ENCODE assay signal across 18 cellular contexts in genomic region chr10:26835025-26835424, GRCh38. TPM values are rescaled to one million over a fixed set of nuclear protein-coding genes. Genes with fewer than 3 reads are reported as not detected.
DNase-seq lines count a peak whose midpoint lies in the region; ATAC-seq, FAIRE-seq and TF ChIP-seq lines count a peak whose summit lies in the region.
"Had no signal": no experiment of that assay in that cellular context is flagged by ENCODE, and none has a peak within 500 bp of the region (broad histone marks: within the 10 kb centered on the region; RNA-seq: fewer than 3 reads in every experiment).

No MANE protein-coding gene starts in this region.

- H3K27me3 Mint-ChIP-seq in CD4-positive, alpha-beta memory T cell = no peaks in the 10 kb centered on the region
- H3K27me3 Mint-ChIP-seq in activated B cell treated with CpG ODN at 0.5 μM for 24 hours = no peaks in the 10 kb centered on the region
- H3K27me3 Mint-ChIP-seq: IgD-negative memory B cell had no signal

- intact Hi-C loops in CD4-positive, alpha-beta memory T cell (cut with micrococcal nuclease) = no loop called here
- intact Hi-C loops in activated B cell treated with CpG ODN at 0.5 μM for 24 hours (cut with micrococcal nuclease) = no loop called here

- peak overlapping the region; percentile 79 for H3K4ac ChIP-seq in trophoblast cell (ENCODE audit: low read depth, low read length)

- H3K36me3 Mint-ChIP-seq in activated naive CD4-positive, alpha-beta T cell treated with anti-CD3 and anti-CD28 coated beads, Interleukin-2, amount 50 U/mL, for 72 hours = peaks cover 4 to 39% of the 10 kb centered on the region in 2 donors
- H3K36me3 Mint-ChIP-seq in CD4-positive, alpha-beta memory T cell = peaks cover 25 to 26% of the 10 kb centered on the region in 2 donors
- H3K36me3 Mint-ChIP-seq in activated B cell treated with CpG ODN at 0.5 μM for 24 hours (ENCODE audit: low read depth) = peaks cover 46% of the 10 kb centered on the region

- no peak overlapping the region for H3K9ac ChIP-seq in trophoblast cell (ENCODE audit: low read length)
- H3K9ac ChIP-seq: GM23248 had no signal

- CTCF ChIA-PET in CD4-positive, alpha-beta memory T cell (lab: Charles Lee; ENCODE audit: partially characterized antibody) = no interaction called here
- CTCF ChIA-PET in activated B cell treated with CpG ODN at 0.5 μM for 24 hours (lab: Charles Lee) (no interaction called here), HEK293T (lab: Yijun Ruan, JAX) (no interaction called here)

- DNase-seq in activated naive CD4-positive, alpha-beta T cell treated with anti-CD3 and anti-CD28 coated beads, Interleukin-2, amount 50 U/mL, for 72 hours (ENCODE audit: low spot score in 2 of 2) = no peak
- DNase-seq in activated naive CD4-positive, alpha-beta T cell treated with Interleukin-2 at 50 U/mL for 16 hours = no peak
- DNase-seq in CD4-positive, alpha-beta memory T cell = no peak
- DNase-seq in activated B cell treated with CpG ODN at 0.5 μM for 24 hours (no peak), trophoblast cell (no peak), small intestine (no peak), HEK293T (ENCODE audit: extremely low spot score) (no peak), HuH-7 (ENCODE audit: low spot score) (no peak)
- DNase-seq: BE2C, Calu3, DMS 273 treated with DMSO at 0.1 percent for 48 hours, GM23248 had no signal

- no peak overlapping the region for H2AFZ ChIP-seq in trophoblast cell (ENCODE audit: insufficient read depth, low read length, poor library complexity)
- H2AFZ ChIP-seq: GM23248 had no signal

- H4K12ac ChIP-seq in trophoblast cell (ENCODE audit: low read depth, low read length) = no peak overlapping the region

- H2AK5ac ChIP-seq in trophoblast cell (ENCODE audit: low read length) = no peak overlapping the region

- no peaks in the 10 kb centered on the region for H3K9me3 ChIP-seq in CD4-positive, alpha-beta memory T cell (ENCODE audit: control insufficient read depth in 1 of 2, low read length in 2 of 2)
- H3K9me3 ChIP-seq in trophoblast cell (ENCODE audit: insufficient read depth, low read depth, low read length) (no peaks in the 10 kb centered on the region), small intestine (ENCODE audit: control insufficient read depth, low read depth) (no peaks in the 10 kb centered on the region)
- H3K9me3 ChIP-seq: A549, BE2C had no signal

- no peaks in the 10 kb centered on the region for H3K27me3 ChIP-seq in CD4-positive, alpha-beta memory T cell (ENCODE audit: insufficient read depth, low read length)
- H3K27me3 ChIP-seq in trophoblast cell (ENCODE audit: insufficient read depth, low read length) (no peaks in the 10 kb centered on the region), small intestine (ENCODE audit: control insufficient read depth in 2 of 2, insufficient read depth in 2 of 2, low read length in 2 of 2) (no peaks in the 10 kb centered on the region)
- H3K27me3 ChIP-seq: BE2C had no signal

- H3K36me3 ChIP-seq in CD4-positive, alpha-beta memory T cell (ENCODE audit: insufficient read depth, low read length) = no peaks in the 10 kb centered on the region
- H3K36me3 ChIP-seq in trophoblast cell (ENCODE audit: control insufficient read depth in 1 of 2, insufficient read depth in 2 of 2, low read length in 2 of 2) (peaks cover 0 to 3% of the 10 kb centered on the region in 2 experiments), small intestine (ENCODE audit: control insufficient read depth in 2 of 2, insufficient read depth in 2 of 2, low read length in 2 of 2) (no peaks in the 10 kb centered on the region)
- H3K36me3 ChIP-seq: BE2C had no signal

- H3K27ac Mint-ChIP-seq in activated naive CD4-positive, alpha-beta T cell treated with anti-CD3 and anti-CD28 coated beads, Interleukin-2, amount 50 U/mL, for 72 hours = peak overlapping the region in 1 of 2 donors; percentile 25
- H3K27ac Mint-ChIP-seq in CD4-positive, alpha-beta memory T cell = peak overlapping the region in 1 of 7 donors; percentile 2
- H3K27ac Mint-ChIP-seq in activated B cell treated with CpG ODN at 0.5 μM for 24 hours = peak overlapping the region; percentile 32

- H2BK5ac ChIP-seq in trophoblast cell (ENCODE audit: low read depth, low read length, poor library complexity) = no peak overlapping the region

- H3K4me1 ChIP-seq in CD4-positive, alpha-beta memory T cell (ENCODE audit: insufficient read depth, low read length) = peaks cover 42% of the 10 kb centered on the region
- peaks cover 0 to 3% of the 10 kb centered on the region in 2 experiments for H3K4me1 ChIP-seq in trophoblast cell (ENCODE audit: control insufficient read depth in 1 of 2, insufficient read depth in 2 of 2, low read length in 2 of 2)
- H3K4me1 ChIP-seq in small intestine (ENCODE audit: control insufficient read depth in 2 of 2, insufficient read depth in 1 of 2, low read depth in 1 of 2, low read length in 1 of 2) = peaks cover 0 to 1% of the 10 kb centered on the region in 2 donors
- H3K4me1 ChIP-seq: A549, BE2C had no signal

- H3K23ac ChIP-seq in trophoblast cell (ENCODE audit: low read length) = no peak overlapping the region

- no peak for FAIRE-seq in small intestine (lab: Jason Lieb, UNC)
- FAIRE-seq: A549, GM18507, H54 had no signal

- no peak overlapping the region for H2BK12ac ChIP-seq in trophoblast cell (ENCODE audit: low read length)

- H3K14ac ChIP-seq in trophoblast cell (ENCODE audit: low read length) = no peak overlapping the region

- H3K79me2 ChIP-seq in trophoblast cell (ENCODE audit: control insufficient read depth, insufficient read depth, low read length, poor library complexity) = peaks cover 10% of the 10 kb centered on the region

- peak; percentile 47 to 81 for ATAC-seq in activated naive CD4-positive, alpha-beta T cell treated with anti-CD3 and anti-CD28 coated beads, Interleukin-2, amount 50 U/mL, for 72 hours
- ATAC-seq in activated B cell treated with CpG ODN at 0.5 μM for 24 hours (ENCODE audit: low read depth) = no peak
- ATAC-seq: A549, HCT116 had no signal

- no peak overlapping the region for H4K91ac ChIP-seq in trophoblast cell (ENCODE audit: low read depth, low read length)

- peaks cover 0 to 10% of the 10 kb centered on the region in 2 donors for H3K9me3 Mint-ChIP-seq in activated naive CD4-positive, alpha-beta T cell treated with anti-CD3 and anti-CD28 coated beads, Interleukin-2, amount 50 U/mL, for 72 hours
- H3K9me3 Mint-ChIP-seq in CD4-positive, alpha-beta memory T cell = peaks cover 0 to 5% (median 0%) of the 10 kb centered on the region in 8 donors
- peaks cover 3% of the 10 kb centered on the region for H3K9me3 Mint-ChIP-seq in activated B cell treated with CpG ODN at 0.5 μM for 24 hours
- H3K9me3 Mint-ChIP-seq: IgD-negative memory B cell had no signal

- no peak overlapping the region for H2BK120ac ChIP-seq in trophoblast cell (ENCODE audit: insufficient read depth, low read length, poor library complexity)

- WGBS in trophoblast cell (ENCODE audit: extremely low coverage, insufficient coverage, insufficient read length) = no CpG with 5 or more reads among the region's 2 CpGs
- WGBS in small intestine, 3 donors = 96 to 98% (median 98%) methylated on average over 2 of the region's 2 CpGs

- no peak overlapping the region for H3K18ac ChIP-seq in trophoblast cell (ENCODE audit: low read length)

- POLR2A ChIA-PET in CD4-positive, alpha-beta memory T cell (lab: Charles Lee; ENCODE audit: partially characterized antibody) = no interaction called here
- POLR2A ChIA-PET in activated B cell treated with CpG ODN at 0.5 μM for 24 hours (lab: Charles Lee) = interaction anchor here (0.7 kb wide), 1 partner anchor 137 kb away, joined by 5 read pairs; no protein-coding TSS in a partner anchor
- POLR2A ChIA-PET in HEK293T (lab: Yijun Ruan, JAX) = no interaction called here

- H4K8ac ChIP-seq in trophoblast cell (ENCODE audit: low read depth, low read length) = no peak overlapping the region

- H3K4me3 Mint-ChIP-seq in CD4-positive, alpha-beta memory T cell = peak overlapping the region in 5 of 8 donors; percentile 5 to 60 (median 12)
- H3K4me3 Mint-ChIP-seq in activated B cell treated with CpG ODN at 0.5 μM for 24 hours = no peak overlapping the region

- H3K4me1 Mint-ChIP-seq in CD4-positive, alpha-beta memory T cell = peaks cover 43 to 83% (median 66%) of the 10 kb centered on the region in 4 donors
- peaks cover 79% of the 10 kb centered on the region for H3K4me1 Mint-ChIP-seq in activated B cell treated with CpG ODN at 0.5 μM for 24 hours

- H3K4me3 ChIP-seq in CD4-positive, alpha-beta memory T cell (ENCODE audit: low read length in 2 of 2) = no peak overlapping the region
- H3K4me3 ChIP-seq in trophoblast cell (ENCODE audit: low read depth, low read length) (no peak overlapping the region), small intestine (ENCODE audit: low read depth in 1 of 2, low read length in 2 of 2) (no peak overlapping the region)
- H3K4me3 ChIP-seq: A549, GM23248 had no signal

- no peak for TF ChIP-seq CTCF in activated B cell treated with CpG ODN at 0.5 μM for 24 hours (IDR thresholded peaks at IDR 0.05)

- H3K27ac ChIP-seq in CD4-positive, alpha-beta memory T cell (ENCODE audit: low read depth, low read length) = no peak overlapping the region
- H3K27ac ChIP-seq in trophoblast cell (ENCODE audit: low read depth, low read length) (no peak overlapping the region), small intestine (ENCODE audit: low read depth in 1 of 2, low read length in 1 of 2) (no peak overlapping the region)
- H3K27ac ChIP-seq: A549, C4-2B, GM23248 had no signal

- no peaks in the 10 kb centered on the region for H3K79me1 ChIP-seq in trophoblast cell (ENCODE audit: low read length)

- no peak overlapping the region for H3K4me2 ChIP-seq in trophoblast cell (ENCODE audit: low read length)
- H3K4me2 ChIP-seq: A549 had no signal

TF ChIP-seq in HEK293T, 16 proteins besides CTCF, POLR2A, EP300 and RAD21 (continues in another document):
- no peak for TF ChIP-seq L3MBTL2 (conservative IDR thresholded peaks at IDR 0.05)
- no peak for TF ChIP-seq ELF4 (IDR thresholded peaks at IDR 0.05)
- TF ChIP-seq FOXK2 (IDR thresholded peaks at IDR 0.05) = no peak
- no peak for TF ChIP-seq TARDBP (IDR thresholded peaks at IDR 0.05)
- no peak for TF ChIP-seq NFRKB (IDR thresholded peaks at IDR 0.05)
- no peak for TF ChIP-seq PKNOX1 (IDR thresholded peaks at IDR 0.05)

RNA-seq across cellular contexts. Expression of gene ABI1, which starts 25.7 kb away (rescaled TPM):
- total RNA-seq in activated naive CD4-positive, alpha-beta T cell treated with anti-CD3 and anti-CD28 coated beads, Interleukin-2, amount 50 U/mL, for 72 hours = 10 to 100 TPM; 38.3 to 51.4 TPM
- total RNA-seq in CD4-positive, alpha-beta memory T cell = 10 to 100 TPM; 62.2 to 62.5 TPM
- 10 to 100 TPM; 80.2 to 87.6 TPM for polyA plus RNA-seq in CD4-positive, alpha-beta memory T cell
- total RNA-seq in activated B cell treated with CpG ODN at 0.5 μM for 24 hours = 76.7 and 83.5 TPM in 2 replicates
- 59.4 and 60.1 TPM in 2 replicates for polyA plus RNA-seq in trophoblast cell (2013)
- polyA plus RNA-seq in small intestine = 10 to 100 TPM; 25.5 to 44.3 (median 32.4) TPM
